Comparison of ENCODE assay signal across 19 cellular contexts in genomic region chr1:58431847-58432246, GRCh38.
"Had no signal": no experiment of that assay in that cellular context is flagged by ENCODE, and none has a peak within 500 bp of the region (broad histone marks: within the 10 kb centered on the region; RNA-seq: fewer than 3 reads in every experiment).

No MANE protein-coding gene starts in this region.

- H3K4me3 ChIP-seq: colonic mucosa, hepatocyte, mucosa of descending colon, ovary, right atrium auricular region, sigmoid colon, stomach had no signal

- H2AFZ ChIP-seq: hepatocyte had no signal

- H3K4me1 ChIP-seq: colonic mucosa, stomach had no signal

- H3K4me1 Mint-ChIP-seq: natural killer cell had no signal

- H3K27ac ChIP-seq: colonic mucosa, hepatocyte, ovary, right atrium auricular region, sigmoid colon, stomach had no signal

- H3K4me2 ChIP-seq: hepatocyte had no signal

- H3K36me3 Mint-ChIP-seq: natural killer cell, type B pancreatic cell had no signal

- H3K79me2 ChIP-seq: hepatocyte had no signal

- H3K4me3 Mint-ChIP-seq: endodermal cell, natural killer cell, neural crest cell, type B pancreatic cell had no signal

- DNase-seq: colonic mucosa; effector CD4-positive, alpha-beta T cell; endodermal cell; foreskin melanocyte; head of caudate nucleus; mammary epithelial cell; mucosa of descending colon; natural killer cell; ovary; sigmoid colon; small intestine; stimulated activated CD4-positive, alpha-beta T cell treated with anti-CD3 and anti-CD28 coated beads, Interleukin-12 subunit alpha, Interleukin-12 subunit beta, amount 100 ng/mL, for 4 hours; stomach; substantia nigra had no signal

- H3K27me3 ChIP-seq: colonic mucosa, hepatocyte, ovary, right atrium auricular region, sigmoid colon, stomach had no signal

- H3K9me3 ChIP-seq: colonic mucosa, mucosa of descending colon, ovary, right atrium auricular region, sigmoid colon had no signal

- ATAC-seq: left lobe of liver, mucosa of descending colon, natural killer cell had no signal

- H3K36me3 ChIP-seq: colonic mucosa, ovary, right atrium auricular region, stomach had no signal

- H3K9me3 Mint-ChIP-seq: endodermal cell, natural killer cell had no signal
